Comparison of ENCODE assay signal across 11 cellular contexts in the genomic region with DNA sequence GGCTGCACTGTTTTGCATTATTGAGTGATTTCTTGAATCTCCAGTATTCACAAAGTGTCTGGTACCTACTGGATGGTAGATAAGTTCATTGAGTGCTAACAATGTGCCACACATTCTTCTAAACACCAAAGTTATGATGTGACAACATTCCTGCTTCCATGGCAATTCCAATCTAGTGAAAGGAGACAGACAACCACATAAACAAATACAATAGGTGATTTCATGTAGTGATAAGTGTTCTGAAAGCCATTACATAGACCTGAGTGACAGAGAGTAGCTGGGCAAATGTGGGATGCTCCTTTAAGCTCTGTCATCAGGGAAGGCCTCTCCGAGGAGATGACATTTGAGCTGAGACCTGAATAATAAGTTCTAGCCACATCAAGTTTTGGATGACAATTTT.
"Had no signal": no experiment of that assay in that cellular context is flagged by ENCODE, and none has a peak within 500 bp of the region (broad histone marks: within the 10 kb centered on the region; RNA-seq: fewer than 3 reads in every experiment).

No MANE protein-coding gene starts in this region.

- H3K9me3 Mint-ChIP-seq: GM23338, H9 had no signal

- H3K9ac ChIP-seq: GM23248 had no signal

- H3K4me3 Mint-ChIP-seq: GM23338, H9, HFFc6 had no signal

- DNase-seq: GM23248, GOT3, H7, H9, HCEC 1CT, HFFc6 had no signal

- H3K4me2 ChIP-seq: GM23338 had no signal

- ATAC-seq: GM23338, HCT116 had no signal

- H3K27ac Mint-ChIP-seq: GM23338, HFFc6 had no signal

- H2AFZ ChIP-seq: GM23248, GM23338 had no signal

- H3K36me3 ChIP-seq: HAP-1 had no signal

- H3K4me3 ChIP-seq: GM23248, GM23338, HAP-1 had no signal

- H3K27ac ChIP-seq: GM23248 had no signal

- FAIRE-seq: H1, H54 had no signal

- H3K9me3 ChIP-seq: HAP-1 had no signal
